10 cellular contexts compared by ENCODE assay signal in the genomic region with DNA sequence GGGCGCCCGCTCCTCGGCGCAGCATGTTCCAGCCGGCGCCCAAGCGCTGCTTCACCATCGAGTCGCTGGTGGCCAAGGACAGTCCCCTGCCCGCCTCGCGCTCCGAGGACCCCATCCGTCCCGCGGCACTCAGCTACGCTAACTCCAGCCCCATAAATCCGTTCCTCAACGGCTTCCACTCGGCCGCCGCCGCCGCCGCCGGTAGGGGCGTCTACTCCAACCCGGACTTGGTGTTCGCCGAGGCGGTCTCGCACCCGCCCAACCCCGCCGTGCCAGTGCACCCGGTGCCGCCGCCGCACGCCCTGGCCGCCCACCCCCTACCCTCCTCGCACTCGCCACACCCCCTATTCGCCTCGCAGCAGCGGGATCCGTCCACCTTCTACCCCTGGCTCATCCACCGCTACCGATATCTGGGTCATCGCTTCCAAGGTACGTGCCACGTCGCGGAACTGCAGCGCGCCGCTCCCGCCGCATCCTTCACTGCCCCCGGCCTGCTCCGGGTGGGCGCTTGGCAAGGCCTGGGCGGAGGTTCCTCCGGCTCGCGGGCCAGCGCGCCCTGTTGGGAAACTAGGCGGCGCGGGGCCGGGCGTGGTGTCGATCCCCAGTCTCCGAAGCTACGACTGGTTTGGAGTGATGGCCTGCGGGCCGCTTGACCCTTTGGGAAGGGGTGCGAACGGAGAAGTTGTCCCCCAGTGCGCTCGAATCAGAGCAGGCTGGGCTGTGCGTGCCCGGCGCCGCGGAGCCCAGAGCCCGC. TPM values are rescaled to one million over a fixed set of nuclear protein-coding genes. Genes with fewer than 3 reads are reported as not detected.
A peak's percentile ranks its signal among the peaks of the same experiment; 100 is the strongest.
DNase-seq lines count a peak whose midpoint lies in the region; ATAC-seq, FAIRE-seq and TF ChIP-seq lines count a peak whose summit lies in the region.
"Had no signal": no experiment of that assay in that cellular context is flagged by ENCODE, and none has a peak within 500 bp of the region (broad histone marks: within the 10 kb centered on the region; RNA-seq: fewer than 3 reads in every experiment).

No MANE protein-coding gene starts in this region.

- H3K4me3 ChIP-seq in astrocyte of the cerebellum (ENCODE audit: low read depth, low read length) = peak overlapping the region; percentile 11

- POLR2A ChIA-PET in activated CD4-positive, alpha-beta memory T cell treated with anti-CD3 and anti-CD28 coated beads for 36 hours (lab: Charles Lee) = no interaction called here
- POLR2A ChIA-PET in activated CD4-positive, alpha-beta memory T cell treated with anti-CD3 and anti-CD28 coated beads, Interleukin-2, amount 10 ng/mL, durations not matched to agents 7 days and 5 days (lab: Charles Lee) = interaction anchor here (0.7 kb wide), 1 partner anchor 729 kb away, joined by 4 read pairs; no protein-coding TSS in a partner anchor

- ATAC-seq in GM18909 (IDR thresholded peaks at IDR 0.05; ENCODE audit: poor library complexity, unreplicated experiment) = no peak

- peak overlapping the region; percentile 18 for H3K27ac Mint-ChIP-seq in activated CD4-positive, alpha-beta memory T cell treated with anti-CD3 and anti-CD28 coated beads for 36 hours
- H3K27ac Mint-ChIP-seq in activated CD4-positive, alpha-beta memory T cell treated with anti-CD3 and anti-CD28 coated beads, Interleukin-2, amount 10 ng/mL, durations not matched to agents 7 days and 5 days = no peak overlapping the region
- peak overlapping the region; percentile 94 for H3K27ac Mint-ChIP-seq in type B pancreatic cell

- H3K36me3 Mint-ChIP-seq in activated CD4-positive, alpha-beta memory T cell treated with anti-CD3 and anti-CD28 coated beads for 36 hours = no peaks in the 10 kb centered on the region
- H3K36me3 Mint-ChIP-seq in activated CD4-positive, alpha-beta memory T cell treated with anti-CD3 and anti-CD28 coated beads, Interleukin-2, amount 10 ng/mL, durations not matched to agents 7 days and 5 days (ENCODE audit: low read depth) = no peaks in the 10 kb centered on the region
- H3K36me3 Mint-ChIP-seq in type B pancreatic cell = peaks cover 21% of the 10 kb centered on the region

- DNase-seq in activated CD4-positive, alpha-beta memory T cell treated with anti-CD3 and anti-CD28 coated beads for 36 hours = peak; percentile 45
- DNase-seq in activated CD4-positive, alpha-beta memory T cell treated with anti-CD3 and anti-CD28 coated beads, Interleukin-2, amount 10 ng/mL, durations not matched to agents 7 days and 5 days = no peak
- DNase-seq in astrocyte of the cerebellum (ENCODE audit: low read depth) (no peak), kidney glomerular epithelial cell (lab: John Stamatoyannopoulos, UW) (peak; percentile 42), type B pancreatic cell (ENCODE audit: extremely low spot score, unreplicated experiment) (peak; percentile 80), GM19239 (ENCODE audit: insufficient read length, low spot score) (no peak)
- no peak for DNase-seq in stimulated activated naive CD4-positive, alpha-beta T cell treated with Interleukin-2 at 50 U/mL for 16 hours (lab: John Stamatoyannopoulos, UW)
- DNase-seq: EL had no signal

- no peaks in the 10 kb centered on the region for H3K9me3 Mint-ChIP-seq in activated CD4-positive, alpha-beta memory T cell treated with anti-CD3 and anti-CD28 coated beads for 36 hours
- no peaks in the 10 kb centered on the region for H3K9me3 Mint-ChIP-seq in activated CD4-positive, alpha-beta memory T cell treated with anti-CD3 and anti-CD28 coated beads, Interleukin-2, amount 10 ng/mL, durations not matched to agents 7 days and 5 days
- no peaks in the 10 kb centered on the region for H3K9me3 Mint-ChIP-seq in type B pancreatic cell

- peaks cover 76% of the 10 kb centered on the region for H3K27me3 Mint-ChIP-seq in activated CD4-positive, alpha-beta memory T cell treated with anti-CD3 and anti-CD28 coated beads for 36 hours
- peaks cover 83% of the 10 kb centered on the region for H3K27me3 Mint-ChIP-seq in activated CD4-positive, alpha-beta memory T cell treated with anti-CD3 and anti-CD28 coated beads, Interleukin-2, amount 10 ng/mL, durations not matched to agents 7 days and 5 days
- H3K27me3 Mint-ChIP-seq in type B pancreatic cell = peaks cover 82% of the 10 kb centered on the region

- H3K4me3 Mint-ChIP-seq in activated CD4-positive, alpha-beta memory T cell treated with anti-CD3 and anti-CD28 coated beads for 36 hours = no peak overlapping the region
- no peak overlapping the region for H3K4me3 Mint-ChIP-seq in activated CD4-positive, alpha-beta memory T cell treated with anti-CD3 and anti-CD28 coated beads, Interleukin-2, amount 10 ng/mL, durations not matched to agents 7 days and 5 days
- peak overlapping the region; percentile 91 for H3K4me3 Mint-ChIP-seq in type B pancreatic cell

- CTCF ChIA-PET in activated CD4-positive, alpha-beta memory T cell treated with anti-CD3 and anti-CD28 coated beads for 36 hours (lab: Charles Lee) = no interaction called here
- CTCF ChIA-PET in activated CD4-positive, alpha-beta memory T cell treated with anti-CD3 and anti-CD28 coated beads, Interleukin-2, amount 10 ng/mL, durations not matched to agents 7 days and 5 days (lab: Charles Lee) = no interaction called here

- in situ Hi-C loops in astrocyte of the cerebellum (cut with HindIII; ENCODE audit: low sequenced_read_pairs) = no loop called here

- peak; percentile 3 for TF ChIP-seq CTCF in astrocyte of the cerebellum (IDR thresholded peaks at IDR 0.05; ENCODE audit: low read depth, low read length, missing control alignments)
- peak; percentile 56 for TF ChIP-seq CTCF in type B pancreatic cell (conservative IDR thresholded peaks at IDR 0.05)

- no peak for FAIRE-seq in GM19239 (lab: Jason Lieb, UNC)
- FAIRE-seq: HTR-8/SVneo had no signal

- peaks cover 36% of the 10 kb centered on the region for H3K4me1 Mint-ChIP-seq in activated CD4-positive, alpha-beta memory T cell treated with anti-CD3 and anti-CD28 coated beads for 36 hours (ENCODE audit: low read depth)
- H3K4me1 Mint-ChIP-seq in activated CD4-positive, alpha-beta memory T cell treated with anti-CD3 and anti-CD28 coated beads, Interleukin-2, amount 10 ng/mL, durations not matched to agents 7 days and 5 days = peaks cover 15% of the 10 kb centered on the region
- peaks cover 36% of the 10 kb centered on the region for H3K4me1 Mint-ChIP-seq in type B pancreatic cell (ENCODE audit: unreplicated experiment)

- intact Hi-C loops in activated CD4-positive, alpha-beta memory T cell treated with anti-CD3 and anti-CD28 coated beads for 36 hours (cut with micrococcal nuclease) = no loop called here

RNA-seq across cellular contexts. Expression of gene EMX2, which starts 0.9 kb away (rescaled TPM):
- total RNA-seq in activated CD4-positive, alpha-beta memory T cell treated with anti-CD3 and anti-CD28 coated beads for 36 hours = not detected
- total RNA-seq in activated CD4-positive, alpha-beta memory T cell treated with anti-CD3 and anti-CD28 coated beads, Interleukin-2, amount 10 ng/mL, durations not matched to agents 7 days and 5 days = not detected
- 24.7 and 29.9 TPM in 2 replicates for total RNA-seq in type B pancreatic cell (ENCODE audit: low replicate concordance)

Comparison
In these comparisons a context has a peak if more than half of its experiments do, and no peak if none do; other contexts are left out.
1. DNase-seq: peak in activated CD4-positive, alpha-beta memory T cell treated with anti-CD3 and anti-CD28 coated beads for 36 hours (single experiment), kidney glomerular epithelial cell (single experiment) and type B pancreatic cell (single experiment); none in activated CD4-positive, alpha-beta memory T cell treated with anti-CD3 and anti-CD28 coated beads, Interleukin-2, amount 10 ng/mL, durations not matched to agents 7 days and 5 days (single experiment), astrocyte of the cerebellum (single experiment), stimulated activated naive CD4-positive, alpha-beta T cell treated with Interleukin-2 at 50 U/mL for 16 hours (single experiment) and GM19239 (single experiment).
2. RNA of gene EMX2, which starts 0.9 kb away (total RNA-seq): 24.7 to 29.9 TPM in type B pancreatic cell; not detected in activated CD4-positive, alpha-beta memory T cell treated with anti-CD3 and anti-CD28 coated beads for 36 hours and not detected in activated CD4-positive, alpha-beta memory T cell treated with anti-CD3 and anti-CD28 coated beads, Interleukin-2, amount 10 ng/mL, durations not matched to agents 7 days and 5 days; every median in the first group is over 10 times any median in the second.